Comparison of ENCODE assay signal across 18 cellular contexts in the genomic region with DNA sequence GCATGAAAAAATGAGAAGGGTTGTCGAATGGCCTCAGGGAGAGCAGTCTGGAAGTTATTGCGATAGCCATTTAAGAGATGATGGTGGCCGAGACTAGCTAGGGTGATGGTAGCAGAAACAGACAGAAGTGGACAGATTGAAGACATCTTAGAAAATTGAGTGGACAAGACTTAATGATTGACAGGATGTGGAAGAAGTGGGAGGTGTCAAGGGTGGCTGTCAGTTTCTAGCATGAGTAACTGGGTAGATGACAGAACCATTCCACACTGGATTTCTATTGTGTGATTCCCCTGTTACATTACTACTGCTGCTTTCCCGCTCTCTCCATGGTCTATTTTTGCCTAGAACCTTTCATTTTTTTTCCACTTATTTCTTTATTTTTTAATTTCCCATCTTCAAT. TPM values are rescaled to one million over a fixed set of nuclear protein-coding genes. Genes with fewer than 3 reads are reported as not detected.
A peak's percentile ranks its signal among the peaks of the same experiment; 100 is the strongest.
DNase-seq lines count a peak whose midpoint lies in the region; ATAC-seq and TF ChIP-seq lines count a peak whose summit lies in the region.
"Had no signal": no experiment of that assay in that cellular context is flagged by ENCODE, and none has a peak within 500 bp of the region (broad histone marks: within the 10 kb centered on the region; RNA-seq: fewer than 3 reads in every experiment).

No MANE protein-coding gene starts in this region.

- no peaks in the 10 kb centered on the region for H3K9me3 Mint-ChIP-seq in activated naive CD8-positive, alpha-beta T cell (ENCODE audit: low read depth)
- H3K9me3 Mint-ChIP-seq in activated naive CD8-positive, alpha-beta T cell treated with anti-CD3 and anti-CD28 coated beads for 36 hours: no peaks in the 10 kb centered on the region
- no peaks in the 10 kb centered on the region for H3K9me3 Mint-ChIP-seq in osteocyte (ENCODE audit: unreplicated experiment)
- H3K9me3 Mint-ChIP-seq: CD4-positive, alpha-beta T cell; H9 had no signal

- H3K4me1 Mint-ChIP-seq in activated naive CD8-positive, alpha-beta T cell (ENCODE audit: low read depth): peaks cover 3% of the 10 kb centered on the region
- peaks cover 9% of the 10 kb centered on the region for H3K4me1 Mint-ChIP-seq in activated naive CD8-positive, alpha-beta T cell treated with anti-CD3 and anti-CD28 coated beads for 36 hours
- H3K4me1 Mint-ChIP-seq in T-helper 17 cell (peaks cover 7% of the 10 kb centered on the region), osteocyte (ENCODE audit: unreplicated experiment) (no peaks in the 10 kb centered on the region)
- H3K4me1 Mint-ChIP-seq: H9 had no signal

- H3K27ac Mint-ChIP-seq in activated naive CD8-positive, alpha-beta T cell: peak overlapping the region; percentile 66
- no peak overlapping the region for H3K27ac Mint-ChIP-seq in activated naive CD8-positive, alpha-beta T cell treated with anti-CD3 and anti-CD28 coated beads for 36 hours
- H3K27ac Mint-ChIP-seq in T-helper 17 cell: peak overlapping the region; percentile 71
- H3K27ac Mint-ChIP-seq in osteocyte (ENCODE audit: unreplicated experiment): no peak overlapping the region
- H3K27ac Mint-ChIP-seq: CD4-positive, alpha-beta T cell; H9 had no signal

- H3K27me3 Mint-ChIP-seq in activated naive CD8-positive, alpha-beta T cell: no peaks in the 10 kb centered on the region
- no peaks in the 10 kb centered on the region for H3K27me3 Mint-ChIP-seq in activated naive CD8-positive, alpha-beta T cell treated with anti-CD3 and anti-CD28 coated beads for 36 hours
- H3K27me3 Mint-ChIP-seq in T-helper 17 cell (no peaks in the 10 kb centered on the region), osteocyte (ENCODE audit: unreplicated experiment) (no peaks in the 10 kb centered on the region)
- H3K27me3 Mint-ChIP-seq: CD4-positive, alpha-beta T cell had no signal

- ATAC-seq in T-helper 17 cell: no peak
- ATAC-seq: A549 had no signal

- H3K36me3 Mint-ChIP-seq in activated naive CD8-positive, alpha-beta T cell: peaks cover 7% of the 10 kb centered on the region
- H3K36me3 Mint-ChIP-seq in activated naive CD8-positive, alpha-beta T cell treated with anti-CD3 and anti-CD28 coated beads for 36 hours: peaks cover 13% of the 10 kb centered on the region
- H3K36me3 Mint-ChIP-seq in T-helper 17 cell (ENCODE audit: low read depth) (peaks cover 15% of the 10 kb centered on the region), osteocyte (ENCODE audit: unreplicated experiment) (peaks cover 57% of the 10 kb centered on the region)

- H3K9me3 ChIP-seq in T-helper 17 cell (ENCODE audit: control insufficient read depth, low read length, poor library complexity, severe bottlenecking): no peaks in the 10 kb centered on the region
- H3K9me3 ChIP-seq: A549, Caco-2, SJSA1 had no signal

- no peak overlapping the region for H3K4me3 Mint-ChIP-seq in activated naive CD8-positive, alpha-beta T cell
- no peak overlapping the region for H3K4me3 Mint-ChIP-seq in activated naive CD8-positive, alpha-beta T cell treated with anti-CD3 and anti-CD28 coated beads for 36 hours
- no peak overlapping the region for H3K4me3 Mint-ChIP-seq in T-helper 17 cell
- no peak overlapping the region for H3K4me3 Mint-ChIP-seq in osteocyte (ENCODE audit: unreplicated experiment)
- H3K4me3 Mint-ChIP-seq: CD4-positive, alpha-beta T cell; H9 had no signal

- no peak for DNase-seq in activated naive CD8-positive, alpha-beta T cell treated with anti-CD3 and anti-CD28 coated beads for 36 hours
- DNase-seq in T-helper 17 cell (no peak), osteocyte (ENCODE audit: extremely low spot score, unreplicated experiment) (peak; percentile 44), SIG-M5 treated with dmso at 0.1 percent for 504 hours (lab: John Stamatoyannopoulos, UW; ENCODE audit: unreplicated experiment) (no peak), NCI-H1436 treated with DMSO at 0.1 percent for 48 hours (lab: John Stamatoyannopoulos, UW) (no peak)
- DNase-seq: Caco-2; CD4-positive, alpha-beta T cell; H9; NCI-H1417 treated with DMSO at 0.1 percent for 48 hours; NCI-H2029; NCI-H2171; NCI-H526; PC-9 had no signal

- TF ChIP-seq CTCF in osteocyte (IDR thresholded peaks at IDR 0.05): no peak

RNA-seq across cellular contexts. Expression of a gene that starts 12.6 kb away (rescaled TPM):
- total RNA-seq in activated naive CD8-positive, alpha-beta T cell treated with anti-CD3 and anti-CD28 coated beads for 36 hours: 10 to 100 TPM; 73.9 to 75.4 TPM
- total RNA-seq in T-helper 17 cell (10 to 100 TPM; 22.6 to 23.3 TPM), osteocyte (63.7 and 64.4 TPM in 2 replicates)

RNA-seq across cellular contexts. Expression of a gene that starts 12.8 kb away (rescaled TPM):
- total RNA-seq in activated naive CD8-positive, alpha-beta T cell treated with anti-CD3 and anti-CD28 coated beads for 36 hours: 10 to 100 TPM; 38.9 to 40.8 TPM
- total RNA-seq in T-helper 17 cell: 10 to 100 TPM; 32.2 to 42.0 TPM
- 36.1 and 39.9 TPM in 2 replicates for total RNA-seq in osteocyte

RNA-seq across cellular contexts. Expression of a gene that starts 13.0 kb away (rescaled TPM):
- total RNA-seq in activated naive CD8-positive, alpha-beta T cell treated with anti-CD3 and anti-CD28 coated beads for 36 hours: 10 to 100 TPM; 87.2 to 90.9 TPM
- total RNA-seq in T-helper 17 cell: 10 to 100 TPM; 51.6 to 62.5 TPM
- 64.5 and 73.9 TPM in 2 replicates for total RNA-seq in osteocyte

RNA-seq across cellular contexts. Expression of a gene that starts 37.5 kb away (rescaled TPM):
- not detected for total RNA-seq in activated naive CD8-positive, alpha-beta T cell treated with anti-CD3 and anti-CD28 coated beads for 36 hours
- total RNA-seq in T-helper 17 cell: not detected
- not detected in 2 replicates for total RNA-seq in osteocyte
- total RNA-seq: CD4-positive, alpha-beta T cell; H9; HT-29; M059J; PC-9; SJSA1 had no signal

Comparison
In these comparisons a context has a peak if more than half of its experiments do, and no peak if none do; other contexts are left out.
1. H3K27ac Mint-ChIP-seq: peak in activated naive CD8-positive, alpha-beta T cell (single experiment) and T-helper 17 cell (single experiment); none in activated naive CD8-positive, alpha-beta T cell treated with anti-CD3 and anti-CD28 coated beads for 36 hours (single experiment) and osteocyte (single experiment).